Comparison of ENCODE assay signal across 1 cellular context in genomic region chr1:39224295-39224829, GRCh38.
TF ChIP-seq lines count a peak whose summit lies in the region.

No MANE protein-coding gene starts in this region.

TF ChIP-seq in GM12878, 131 proteins besides CTCF, POLR2A, EP300 and RAD21:
- TF ChIP-seq E2F4 (IDR thresholded peaks at IDR 0.05; ENCODE audit: low read depth, low read length): no peak
- no peak for TF ChIP-seq YBX1 (IDR thresholded peaks at IDR 0.05)
- TF ChIP-seq ZBTB4 (CRISPR knock-in tag; IDR thresholded peaks at IDR 0.05): no peak
- TF ChIP-seq ELK1 (IDR thresholded peaks at IDR 0.05; ENCODE audit: low read depth, low read length): no peak
